In the genomic region with DNA sequence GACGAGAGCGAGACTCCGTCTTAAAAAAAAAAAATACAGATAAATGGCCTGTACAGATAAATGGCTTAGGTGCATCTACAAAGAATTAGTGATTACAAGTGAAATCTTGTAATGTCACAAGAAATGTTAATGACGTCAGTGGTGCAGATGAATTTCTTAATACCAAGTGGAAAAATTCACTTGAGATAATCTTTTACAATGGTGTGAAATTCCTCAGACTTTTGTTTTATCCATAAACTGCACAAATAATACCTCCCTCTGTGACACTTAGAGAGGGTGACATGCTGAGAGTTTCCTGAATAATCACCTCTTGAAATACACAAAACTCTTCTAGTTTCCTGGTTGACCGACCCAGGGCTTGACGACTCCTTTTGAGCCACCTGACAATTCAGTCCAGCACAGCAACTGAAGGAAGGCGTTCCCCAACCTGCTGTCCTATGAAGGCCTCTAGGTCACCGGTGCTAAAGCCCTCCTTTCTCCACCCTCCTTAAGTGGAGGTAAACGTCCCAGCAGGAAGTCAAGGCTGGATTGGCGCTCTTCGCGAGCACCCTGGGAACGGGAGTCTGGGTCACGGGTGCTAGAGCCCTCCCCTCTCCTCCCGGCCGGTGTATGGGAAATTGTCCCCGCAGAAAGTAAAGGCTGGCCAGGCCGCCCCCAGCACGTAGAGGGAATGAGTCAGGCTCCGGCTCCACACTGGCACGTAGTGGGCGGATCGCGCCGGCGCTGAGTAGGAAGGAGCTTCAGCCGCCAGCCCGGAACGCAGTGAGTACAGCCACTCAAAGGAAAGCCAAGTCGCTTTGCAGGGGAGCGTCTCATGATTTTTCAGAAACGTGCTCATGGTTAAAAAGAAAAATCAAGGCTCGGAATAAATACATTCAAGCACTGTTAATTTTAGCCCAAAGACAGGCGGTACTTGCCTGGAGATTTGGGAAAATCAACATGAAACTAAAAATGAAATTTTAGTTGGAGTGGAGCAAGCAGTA, we compare ENCODE assay signal across 8 cellular contexts. TPM values are rescaled to one million over a fixed set of nuclear protein-coding genes. Genes with fewer than 3 reads are reported as not detected.
DNase-seq lines count a peak whose midpoint lies in the region; ATAC-seq and TF ChIP-seq lines count a peak whose summit lies in the region.

A gene (plus strand): TSS at position 662 of the 983 bp plus-strand sequence. CDS start 2,182 bp downstream, outside the sequence.

- peak within 1 kb of the TSS; percentile 75 for H3K4me3 Mint-ChIP-seq in osteocyte (ENCODE audit: unreplicated experiment)

- no peaks in the 10 kb centered on the region for H3K36me3 ChIP-seq in adrenal gland (replicated peaks in 1 of 2)
- peaks cover 0 to 38% (median 0%) of the 10 kb centered on the region in 9 donors for H3K36me3 ChIP-seq in heart right ventricle

- peaks cover 0 to 18% of the 10 kb centered on the region in 2 donors for H3K4me1 ChIP-seq in adrenal gland (replicated peaks in 1 of 2)
- H3K4me1 ChIP-seq in heart right ventricle = peaks cover 0 to 40% (median 14%) of the 10 kb centered on the region in 9 donors

- H3K27me3 Mint-ChIP-seq in osteocyte (ENCODE audit: unreplicated experiment) = no peaks in the 10 kb centered on the region

- no peak for TF ChIP-seq CTCF in adrenal gland (IDR thresholded peaks at IDR 0.05)
- TF ChIP-seq CTCF in heart right ventricle (IDR thresholded peaks at IDR 0.05) = peak in 5 of 9 donors; percentile 15 to 52 (median 43)
- TF ChIP-seq CTCF in osteocyte (IDR thresholded peaks at IDR 0.05) = peak; percentile 22

- H3K36me3 Mint-ChIP-seq in osteocyte (ENCODE audit: unreplicated experiment) = no peaks in the 10 kb centered on the region

- peaks cover 18% of the 10 kb centered on the region for H3K4me1 Mint-ChIP-seq in osteocyte (ENCODE audit: unreplicated experiment)

- DNase-seq in AML-193 (lab: John Stamatoyannopoulos, UW) (peak; percentile 82), RKO (ENCODE audit: low spot score) (peak; percentile 93), adrenal gland (peak; percentile 91 to 97 (median 96)), heart right ventricle (peak; percentile 88 to 90), osteocyte (ENCODE audit: extremely low spot score, unreplicated experiment) (peak; percentile 89), ureter (ENCODE audit: low spot score) (peak; percentile 94)

- intact Hi-C loops in adrenal gland (cut with DNase I) = no loop called here
- intact Hi-C loops in heart right ventricle (cut with DNase I) = no loop called here

- WGBS in adrenal gland, 4 donors = 7 to 9% (median 8%) methylated on average over 27 to 34 of the region's 34 CpGs
- 8 to 9% methylated on average over 34 of the region's 34 CpGs for WGBS in heart right ventricle, 2 donors

- H3K9me3 ChIP-seq in adrenal gland (replicated peaks in 1 of 3) (no peaks in the 10 kb centered on the region), heart right ventricle (peaks cover 0 to 5% (median 0%) of the 10 kb centered on the region in 11 donors)

- H3K27ac ChIP-seq in adrenal gland (peak within 1 kb of the TSS; percentile 92 to 99 (median 95)), heart right ventricle (peak within 1 kb of the TSS; percentile 76 to 96 (median 91))

- H3K4me3 ChIP-seq in adrenal gland (peak within 1 kb of the TSS in 2 of 4 donors; percentile 14 to 54), heart right ventricle (peak within 1 kb of the TSS; percentile 1 to 62 (median 54))

- peaks cover 3% of the 10 kb centered on the region for H3K9me3 Mint-ChIP-seq in osteocyte (ENCODE audit: unreplicated experiment)

- H3K27me3 ChIP-seq in adrenal gland (no peaks in the 10 kb centered on the region), heart right ventricle (no peaks in the 10 kb centered on the region)

- peak within 1 kb of the TSS; percentile 85 for H3K27ac Mint-ChIP-seq in osteocyte (ENCODE audit: unreplicated experiment)

- peak; percentile 84 for ATAC-seq in HG03280 (IDR thresholded peaks at IDR 0.05; ENCODE audit: unreplicated experiment)
- ATAC-seq in heart right ventricle = peak; percentile 97 to 100 (median 99)

- TF ChIP-seq POLR2A in GM19193 (IDR thresholded peaks at IDR 0.05; ENCODE audit: extremely low read depth, insufficient read depth, insufficient read length) = peak; percentile 40
- TF ChIP-seq POLR2A in adrenal gland (IDR thresholded peaks at IDR 0.05) = peak; percentile 58 to 95

RNA-seq across cellular contexts. Expression of the gene that starts here (rescaled TPM):
- total RNA-seq in adrenal gland (10 to 100 TPM; 14.4 to 55.4 (median 23.4) TPM), heart right ventricle (10 to 100 TPM in 8 of 10 donors, 1 to 10 TPM in 2; 8.5 to 17.0 (median 14.5) TPM), osteocyte (1.0 and 1.7 TPM in 2 replicates), ureter (26.2 TPM)
- polyA plus RNA-seq in adrenal gland (10 to 100 TPM; 10.1 to 18.7 (median 14.0) TPM), heart right ventricle (10 to 100 TPM in 1 of 2 donors, 1 to 10 TPM in 1; 1.7 to 11.7 TPM)

Comparison
In these comparisons a context has a peak if more than half of its experiments do, and no peak if none do; other contexts are left out.
1. CTCF ChIP-seq: peak in heart right ventricle (5 of 9) and osteocyte (single experiment); none in adrenal gland (0 of 6).
2. Peak in every context shown above with its lines, with median percentiles within 50 percentile points of each other: DNase-seq.